In genomic region chr9:130661461-130662098, GRCh38 we compare ENCODE assay signal across 1 cellular context.
TF ChIP-seq lines count a peak whose summit lies in the region.

No MANE protein-coding gene starts in this region.

TF ChIP-seq in WTC11, 78 proteins besides CTCF, POLR2A, EP300 and RAD21 (continued from another document):
- no peak for TF ChIP-seq PRDM15 (CRISPR knock-in tag; IDR thresholded peaks at IDR 0.05)
